Comparison of ENCODE assay signal across 20 cellular contexts in genomic region chr2:122329266-122329665, GRCh38.
A peak's percentile ranks its signal among the peaks of the same experiment; 100 is the strongest.
DNase-seq lines count a peak whose midpoint lies in the region; ATAC-seq, FAIRE-seq and TF ChIP-seq lines count a peak whose summit lies in the region.
"Had no signal": no experiment of that assay in that cellular context is flagged by ENCODE, and none has a peak within 500 bp of the region (broad histone marks: within the 10 kb centered on the region; RNA-seq: fewer than 3 reads in every experiment).

No MANE protein-coding gene starts in this region.

- no peak for TF ChIP-seq EP300 in K562 (IDR thresholded peaks at IDR 0.05; ENCODE audit: low read length)

- no peak for TF ChIP-seq CTCF in AG10803 (conservative IDR thresholded peaks at IDR 0.05; ENCODE audit: low read length)
- TF ChIP-seq CTCF in K562 (IDR thresholded peaks at IDR 0.05 in 2 of 3, conservative IDR thresholded peaks at IDR 0.05 in 1 of 3; ENCODE audit: insufficient read depth in 2 of 3, low read depth in 1 of 3, low read length in 3 of 3), result no peak
- no peak for TF ChIP-seq CTCF in parathyroid adenoma (IDR thresholded peaks at IDR 0.05)
- TF ChIP-seq CTCF in WERI-Rb-1 (IDR thresholded peaks at IDR 0.05; ENCODE audit: low read depth, low read length), result no peak
- no peak for TF ChIP-seq CTCF in CD4-positive, alpha-beta T cell (IDR thresholded peaks at IDR 0.05)
- no peak for TF ChIP-seq CTCF in foreskin keratinocyte (conservative IDR thresholded peaks at IDR 0.05)

- no peaks in the 10 kb centered on the region for H4K20me1 ChIP-seq in K562 (replicated peaks; ENCODE audit: control insufficient read depth, insufficient read depth, low read length)
- H4K20me1 ChIP-seq: BLaER1 treated with 17β-estradiol and CSF1 and Interleukin-3, amounts not matched to agents 10 nM and 100 nM had no signal

- TF ChIP-seq POLR2A in K562 (conservative IDR thresholded peaks at IDR 0.05), result no peak

- ATAC-seq in K562, result no peak
- ATAC-seq in CD4-positive, alpha-beta T cell (ENCODE audit: poor library complexity), result no peak
- ATAC-seq in foreskin keratinocyte, result no peak
- ATAC-seq: A549; CD8-positive, alpha-beta T cell; GM12878; HCT116 had no signal

- H3K27ac ChIP-seq in K562 (ENCODE audit: extremely low read depth, low read depth, low read length) (no peak overlapping the region), parathyroid adenoma (peak overlapping the region; percentile 82), WERI-Rb-1 (no peak overlapping the region), foreskin keratinocyte (no peak overlapping the region)
- no peak overlapping the region for H3K27ac ChIP-seq in CD4-positive, alpha-beta T cell (ENCODE audit: low read depth, low read length)
- H3K27ac ChIP-seq: A549; BLaER1 treated with 17β-estradiol and CSF1 and Interleukin-3, amounts not matched to agents 10 nM and 100 nM; HL-60 had no signal

- FAIRE-seq in K562 (lab: Jason Lieb, UNC), result no peak
- FAIRE-seq: A549, D721Med, GM12878, GM18507, H54 had no signal

- H3K4me2 ChIP-seq in K562 (ENCODE audit: insufficient read depth, low read length) (no peak overlapping the region), parathyroid adenoma (ENCODE audit: low read length) (no peak overlapping the region)
- H3K4me2 ChIP-seq: A549; BLaER1 treated with 17β-estradiol and CSF1 and Interleukin-3, amounts not matched to agents 10 nM and 100 nM had no signal

- peak; percentile 25 for DNase-seq in AG10803 (ENCODE audit: low read depth)
- DNase-seq in GM03348 (ENCODE audit: low spot score), result peak; percentile 5
- DNase-seq in K562 (ENCODE audit: extremely low read depth in 1 of 4, low spot score in 3 of 4), result no peak
- DNase-seq in WERI-Rb-1, result no peak
- DNase-seq in CD4-positive, alpha-beta T cell, result no peak
- DNase-seq in foreskin keratinocyte, result no peak
- DNase-seq: CD8-positive, alpha-beta T cell; COR-L47; DND-41; IMR-90; KG1 had no signal

- H3K27ac Mint-ChIP-seq in CD4-positive, alpha-beta T cell, result no peak overlapping the region
- H3K27ac Mint-ChIP-seq: CD8-positive, alpha-beta T cell had no signal

- H3K4me3 ChIP-seq in AG10803 (ENCODE audit: low read length) (no peak overlapping the region), K562 (no peak overlapping the region), parathyroid adenoma (ENCODE audit: low read depth, low read length) (no peak overlapping the region), WERI-Rb-1 (ENCODE audit: low read depth, low read length) (no peak overlapping the region)
- H3K4me3 ChIP-seq: A549; BLaER1 treated with 17β-estradiol and CSF1 and Interleukin-3, amounts not matched to agents 10 nM and 100 nM; GM12878 had no signal

- no peaks in the 10 kb centered on the region for H3K9me1 ChIP-seq in K562 (ENCODE audit: control insufficient read depth, insufficient read depth, low read length)

- H3K9ac ChIP-seq in K562 (ENCODE audit: insufficient read depth in 1 of 2, low read depth in 2 of 2, low read length in 2 of 2), result no peak overlapping the region
- H3K9ac ChIP-seq in parathyroid adenoma, result no peak overlapping the region
- H3K9ac ChIP-seq: BLaER1 treated with 17β-estradiol and CSF1 and Interleukin-3, amounts not matched to agents 10 nM and 100 nM had no signal

- no peaks in the 10 kb centered on the region for H3K36me3 Mint-ChIP-seq in CD4-positive, alpha-beta T cell (ENCODE audit: low read depth)
- H3K36me3 Mint-ChIP-seq: CD8-positive, alpha-beta T cell had no signal

- H3K36me3 ChIP-seq in K562 (ENCODE audit: control insufficient read depth, insufficient read depth, low read length) (no peaks in the 10 kb centered on the region), parathyroid adenoma (ENCODE audit: control insufficient read depth, insufficient read depth, low read length) (no peaks in the 10 kb centered on the region), WERI-Rb-1 (no peaks in the 10 kb centered on the region)
- H3K36me3 ChIP-seq: BLaER1 treated with 17β-estradiol and CSF1 and Interleukin-3, amounts not matched to agents 10 nM and 100 nM had no signal

- intact Hi-C loops in K562 (cut with micrococcal nuclease), result no loop called here
- intact Hi-C loops in CD4-positive, alpha-beta T cell (cut with DNase I, micrococcal nuclease), result no loop called here

- in situ Hi-C loops in K562 (cut with MboI), result no loop called here

- H2AFZ ChIP-seq in K562 (ENCODE audit: low read depth, low read length), result no peak overlapping the region
- H2AFZ ChIP-seq in parathyroid adenoma, result peak overlapping the region; percentile 43

- WGBS in K562 (ENCODE audit: insufficient coverage, low coverage, missing lambda C conversion rate), result 3% methylated on average over 2 of the region's 2 CpGs

- CTCF ChIA-PET in K562 (lab: Yijun Ruan, JAX; ENCODE audit: low intra/inter-chr PET ratio), result no interaction called here
- CTCF ChIA-PET in CD4-positive, alpha-beta T cell (lab: Charles Lee), result no interaction called here

- H3K4me3 Mint-ChIP-seq in CD4-positive, alpha-beta T cell, result no peak overlapping the region
- H3K4me3 Mint-ChIP-seq: CD8-positive, alpha-beta T cell had no signal

- no peaks in the 10 kb centered on the region for H3K4me1 ChIP-seq in K562 (replicated peaks in 1 of 2; ENCODE audit: control insufficient read depth in 2 of 2, insufficient read depth in 2 of 2, low read length in 2 of 2)
- H3K4me1 ChIP-seq in parathyroid adenoma, result peaks cover 18% of the 10 kb centered on the region
- H3K4me1 ChIP-seq in foreskin keratinocyte, result no peaks in the 10 kb centered on the region
- H3K4me1 ChIP-seq: A549 had no signal

- H3K9me3 Mint-ChIP-seq in CD4-positive, alpha-beta T cell, result no peaks in the 10 kb centered on the region
- H3K9me3 Mint-ChIP-seq: CD8-positive, alpha-beta T cell had no signal

- POLR2A ChIA-PET in K562 (lab: Yijun Ruan, JAX), result no interaction called here
- POLR2A ChIA-PET in CD4-positive, alpha-beta T cell (lab: Charles Lee), result no interaction called here

- H3K9me3 ChIP-seq in K562 (replicated peaks; ENCODE audit: control insufficient read depth, insufficient read depth, low read depth, low read length) (no peaks in the 10 kb centered on the region), parathyroid adenoma (ENCODE audit: control insufficient read depth, low read length) (no peaks in the 10 kb centered on the region), WERI-Rb-1 (ENCODE audit: severe bottlenecking) (no peaks in the 10 kb centered on the region)
- H3K9me3 ChIP-seq in CD4-positive, alpha-beta T cell (ENCODE audit: control insufficient read depth, low read length), result no peaks in the 10 kb centered on the region
- H3K9me3 ChIP-seq: A549; BLaER1 treated with 17β-estradiol and CSF1 and Interleukin-3, amounts not matched to agents 10 nM and 100 nM had no signal

- TF ChIP-seq RAD21 in K562 (CRISPR knock-in tag; conservative IDR thresholded peaks at IDR 0.05 in 1 of 2, IDR thresholded peaks at IDR 0.05 in 1 of 2), result no peak

- H3K79me2 ChIP-seq in K562 (ENCODE audit: control insufficient read depth, insufficient read depth, low read length) (no peaks in the 10 kb centered on the region), parathyroid adenoma (no peaks in the 10 kb centered on the region)

- H3K27me3 Mint-ChIP-seq in CD4-positive, alpha-beta T cell, result peaks cover 8% of the 10 kb centered on the region

- no peaks in the 10 kb centered on the region for H3K4me1 Mint-ChIP-seq in CD4-positive, alpha-beta T cell (ENCODE audit: low read depth)

- no TSS peak for BruUV-seq in K562 (replicated peaks; lab: Mats Ljungman, UMichigan)

- H3K27me3 ChIP-seq in K562 (ENCODE audit: control insufficient read depth in 2 of 2, insufficient read depth in 2 of 2, low read length in 2 of 2) (no peaks in the 10 kb centered on the region), parathyroid adenoma (ENCODE audit: control insufficient read depth, insufficient read depth, low read length) (no peaks in the 10 kb centered on the region), WERI-Rb-1 (ENCODE audit: insufficient read depth, low read depth, severe bottlenecking) (no peaks in the 10 kb centered on the region), foreskin keratinocyte (no peaks in the 10 kb centered on the region)
- no peaks in the 10 kb centered on the region for H3K27me3 ChIP-seq in CD4-positive, alpha-beta T cell (ENCODE audit: control insufficient read depth, insufficient read depth, low read length)
- H3K27me3 ChIP-seq: BLaER1 treated with 17β-estradiol and CSF1 and Interleukin-3, amounts not matched to agents 10 nM and 100 nM had no signal

TF ChIP-seq in K562, 482 proteins besides CTCF, POLR2A, EP300 and RAD21:
- TF ChIP-seq ZNF316 (IDR thresholded peaks at IDR 0.05) (peak; percentile 48; the same call in 1 of the 2 replicates), ZKSCAN3 (CRISPR knock-in tag; IDR thresholded peaks at IDR 0.05) (no peak)
TF ChIP-seq in K562: peak in this region for 1.

Comparison
In these comparisons a context has a peak if more than half of its experiments do, and no peak if none do; other contexts are left out.
1. DNase-seq: peak in AG10803 (single experiment) and GM03348 (single experiment); none in K562 (0 of 4), WERI-Rb-1 (single experiment), CD4-positive, alpha-beta T cell (0 of 10) and foreskin keratinocyte (0 of 2).